ENCODE assay signal across 2 cellular contexts in the genomic region with DNA sequence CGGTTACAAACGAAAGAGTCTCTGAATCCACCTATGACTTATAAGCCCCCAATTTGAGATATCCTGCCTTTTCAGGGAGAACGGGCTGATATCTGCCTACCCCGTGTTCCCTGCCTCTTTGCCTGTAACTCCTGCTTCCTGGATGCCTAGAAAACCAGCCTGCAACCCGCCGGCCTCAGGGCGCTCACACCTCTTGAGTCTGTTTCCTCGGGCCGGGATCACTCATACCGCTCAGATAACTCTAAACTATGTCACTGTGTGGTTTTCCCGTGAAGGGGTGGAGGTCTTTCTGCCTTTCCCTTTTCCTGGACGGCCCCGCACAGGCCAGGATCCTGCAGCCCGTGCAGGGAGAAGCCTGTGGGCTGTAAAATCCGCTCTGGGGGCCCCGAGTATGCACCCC.
TF ChIP-seq lines count a peak whose summit lies in the region.

No MANE protein-coding gene starts in this region.

TF ChIP-seq in A549, 52 proteins besides CTCF, POLR2A, EP300 and RAD21:
- TF ChIP-seq BHLHE40 (IDR thresholded peaks at IDR 0.05; ENCODE audit: low read depth, low read length) (no peak), FOSB (CRISPR knock-in tag; IDR thresholded peaks at IDR 0.05) (no peak), ZSCAN20 (CRISPR knock-in tag; IDR thresholded peaks at IDR 0.05) (no peak), PHF8 (IDR thresholded peaks at IDR 0.05; ENCODE audit: borderline replicate concordance, low read depth) (no peak), SMC3 (IDR thresholded peaks at IDR 0.05) (no peak), ZNF302 (CRISPR knock-in tag; IDR thresholded peaks at IDR 0.05) (no peak)
- TF ChIP-seq, protein P1, sequence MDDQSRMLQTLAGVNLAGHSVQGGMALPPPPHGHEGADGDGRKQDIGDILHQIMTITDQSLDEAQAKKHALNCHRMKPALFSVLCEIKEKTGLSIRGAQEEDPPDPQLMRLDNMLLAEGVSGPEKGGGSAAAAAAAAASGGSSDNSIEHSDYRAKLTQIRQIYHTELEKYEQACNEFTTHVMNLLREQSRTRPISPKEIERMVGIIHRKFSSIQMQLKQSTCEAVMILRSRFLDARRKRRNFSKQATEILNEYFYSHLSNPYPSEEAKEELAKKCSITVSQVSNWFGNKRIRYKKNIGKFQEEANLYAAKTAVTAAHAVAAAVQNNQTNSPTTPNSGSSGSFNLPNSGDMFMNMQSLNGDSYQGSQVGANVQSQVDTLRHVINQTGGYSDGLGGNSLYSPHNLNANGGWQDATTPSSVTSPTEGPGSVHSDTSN (IDR thresholded peaks at IDR 0.05), result no peak

TF ChIP-seq in GM12891, 5 proteins besides CTCF, POLR2A, EP300 and RAD21:
- TF ChIP-seq SPI1 (IDR thresholded peaks at IDR 0.05; ENCODE audit: low read depth, low read length), result no peak
- TF ChIP-seq POU2F2 (IDR thresholded peaks at IDR 0.05; ENCODE audit: low read depth, low read length), result no peak
- no peak for TF ChIP-seq TAF1 (IDR thresholded peaks at IDR 0.05; ENCODE audit: low read depth, low read length)
- no peak for TF ChIP-seq POLR2AphosphoS5 (IDR thresholded peaks at IDR 0.05; ENCODE audit: low read depth, low read length)
- no peak for TF ChIP-seq PAX5 (IDR thresholded peaks at IDR 0.05; ENCODE audit: insufficient read depth, low read length, severe bottlenecking)
